In genomic region chr10:121974019-121974534, GRCh38 we compare ENCODE assay signal across 8 cellular contexts.
A peak's percentile ranks its signal among the peaks of the same experiment; 100 is the strongest.
DNase-seq lines count a peak whose midpoint lies in the region; ATAC-seq lines count a peak whose summit lies in the region.

No MANE protein-coding gene starts in this region.

- H3K9ac ChIP-seq in ES-I3 (ENCODE audit: low read depth, low read length), result peak overlapping the region; percentile 96
- peak overlapping the region; percentile 90 for H3K9ac ChIP-seq in iPS-15b (ENCODE audit: low read depth, low read length)
- H3K9ac ChIP-seq in subcutaneous abdominal adipose tissue (ENCODE audit: low read length in 5 of 5), result peak overlapping the region; percentile 73 to 90 (median 79)

- H3K27ac ChIP-seq in subcutaneous abdominal adipose tissue (ENCODE audit: low read depth, low read length), result peak overlapping the region; percentile 88

- peak; percentile 7 for DNase-seq in activated CD4-positive, alpha-beta T cell treated with anti-CD3 and anti-CD28 coated beads, Interleukin-2, amount 50 U/mL, for 1 hour
- DNase-seq in NCI-H2227 treated with DMSO at 0.1 percent for 48 hours (lab: John Stamatoyannopoulos, UW), result no peak
- DNase-seq in DMS 273 (lab: John Stamatoyannopoulos, UW; ENCODE audit: unreplicated experiment), result no peak
- no peak for DNase-seq in GM19240 (ENCODE audit: insufficient read length, low spot score)

- H3K9me3 ChIP-seq in ES-I3 (ENCODE audit: control insufficient read depth, insufficient read depth, low read length) (0 out of 2 replicates have a peak, but pooled peaks cover 5% of the 10 kb centered on the region), iPS-15b (ENCODE audit: control insufficient read depth, insufficient read depth, low read length) (peaks cover 6% of the 10 kb centered on the region), subcutaneous abdominal adipose tissue (ENCODE audit: control insufficient read depth in 5 of 5, low read length in 5 of 5) (no peaks in the 10 kb centered on the region)

- no peaks in the 10 kb centered on the region; the same call in 1 of the 2 replicates for H3K4me1 ChIP-seq in ES-I3 (ENCODE audit: insufficient read depth, low read length)
- H3K4me1 ChIP-seq in iPS-15b (ENCODE audit: control insufficient read depth, insufficient read depth, low read length), result no peaks in the 10 kb centered on the region
- peaks cover 7 to 40% (median 28%) of the 10 kb centered on the region in 5 donors for H3K4me1 ChIP-seq in subcutaneous abdominal adipose tissue (ENCODE audit: control insufficient read depth in 5 of 5, insufficient read depth in 5 of 5, low read length in 5 of 5)

- H3K4me3 ChIP-seq in iPS-15b (ENCODE audit: low read depth, low read length) (peak overlapping the region; percentile 78), subcutaneous abdominal adipose tissue (ENCODE audit: low read depth in 1 of 5, low read length in 5 of 5) (peak overlapping the region; percentile 67 to 89 (median 83))

- H3K36me3 ChIP-seq in ES-I3 (ENCODE audit: insufficient read depth, low read length) (no peaks in the 10 kb centered on the region), iPS-15b (ENCODE audit: control insufficient read depth, insufficient read depth, low read length) (peaks cover 3% of the 10 kb centered on the region), subcutaneous abdominal adipose tissue (ENCODE audit: control insufficient read depth in 5 of 5, insufficient read depth in 5 of 5, low read length in 5 of 5) (peaks cover 0 to 16% (median 8%) of the 10 kb centered on the region in 5 donors)

- ATAC-seq in HG02852 (IDR thresholded peaks at IDR 0.05; ENCODE audit: unreplicated experiment), result peak; percentile 36

- H3K27me3 ChIP-seq in iPS-15b (ENCODE audit: control insufficient read depth, insufficient read depth, low read length), result no peaks in the 10 kb centered on the region
- no peaks in the 10 kb centered on the region for H3K27me3 ChIP-seq in subcutaneous abdominal adipose tissue (ENCODE audit: control insufficient read depth in 5 of 5, insufficient read depth in 4 of 5, low read length in 5 of 5)
